ENCODE assay signal across 8 cellular contexts in genomic region chr1:25979210-25979609, GRCh38. TPM values are rescaled to one million over a fixed set of nuclear protein-coding genes. Genes with fewer than 3 reads are reported as not detected.
"Had no signal": no experiment of that assay in that cellular context is flagged by ENCODE, and none has a peak within 500 bp of the region (broad histone marks: within the 10 kb centered on the region; RNA-seq: fewer than 3 reads in every experiment).

No MANE protein-coding gene starts in this region.

- H3K27me3 Mint-ChIP-seq: IgD-negative memory B cell had no signal

- H3K4me3 Mint-ChIP-seq: IgD-negative memory B cell had no signal

- H3K27ac ChIP-seq: HL-60 had no signal

- H3K27ac Mint-ChIP-seq: IgD-negative memory B cell had no signal

- ATAC-seq: HepG2 had no signal

- DNase-seq: IMR-90, KBM-7 had no signal

- FAIRE-seq: HepG2, HTR-8/SVneo had no signal

- H3K4me1 Mint-ChIP-seq: IgD-negative memory B cell had no signal

- H3K9me3 Mint-ChIP-seq: IgD-negative memory B cell had no signal

RNA-seq across cellular contexts. Expression of gene EXTL1, which starts 42.4 kb away (rescaled TPM):
- total RNA-seq: HT-29, HT1080 had no signal
- polyA plus RNA-seq: IgD-negative memory B cell had no signal
